In the genomic region with DNA sequence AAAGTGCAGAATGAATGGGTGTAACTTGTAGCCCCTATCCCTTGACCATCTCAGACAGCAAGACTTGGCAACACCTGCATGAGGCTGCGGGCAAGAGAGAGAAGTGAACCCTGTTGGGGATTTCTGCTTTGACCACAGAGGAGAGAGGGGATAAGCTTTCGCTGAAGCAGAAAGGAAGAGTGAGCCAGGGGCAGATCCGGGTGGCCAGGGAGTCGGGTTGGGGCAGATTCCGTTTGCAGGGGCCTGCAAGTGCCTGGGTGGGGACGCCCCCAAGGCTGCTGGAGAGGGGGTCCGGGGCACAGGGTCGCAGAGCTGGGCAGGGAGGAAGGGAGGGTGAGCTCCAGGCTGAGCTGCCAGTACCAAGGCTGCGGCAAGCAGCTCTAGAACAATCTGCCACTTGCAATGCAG, we compare ENCODE assay signal across 9 cellular contexts. TPM values are rescaled to one million over a fixed set of nuclear protein-coding genes. Genes with fewer than 3 reads are reported as not detected.
DNase-seq lines count a peak whose midpoint lies in the region; ATAC-seq, FAIRE-seq and TF ChIP-seq lines count a peak whose summit lies in the region.
"Had no signal": no experiment of that assay in that cellular context is flagged by ENCODE, and none has a peak within 500 bp of the region (broad histone marks: within the 10 kb centered on the region; RNA-seq: fewer than 3 reads in every experiment).

No MANE protein-coding gene starts in this region.

- H3K4me1 Mint-ChIP-seq in neural progenitor cell: peaks cover 10% of the 10 kb centered on the region

- CTCF ChIA-PET in HCT116 (lab: Charles Lee) (interaction anchor here (1.3 to 2.1 kb wide), 2 partner anchors 95 to 242 kb away, joined by 8 read pairs; no protein-coding TSS in a partner anchor), Panc1 (lab: Charles Lee) (interaction anchor here (0.6 to 2.1 kb wide), 6 partner anchors 11 to 63 kb away, joined by 3 to 11 read pairs (median 6); no protein-coding TSS in a partner anchor)

- no peaks in the 10 kb centered on the region for H4K20me1 ChIP-seq in HCT116 (ENCODE audit: insufficient read depth)
- H4K20me1 ChIP-seq in neural progenitor cell (ENCODE audit: low read depth): no peaks in the 10 kb centered on the region

- TF ChIP-seq CTCF in HCT116 (IDR thresholded peaks at IDR 0.05 in 2 of 3, conservative IDR thresholded peaks at IDR 0.05 in 1 of 3; ENCODE audit: borderline replicate concordance in 1 of 3, insufficient read depth in 1 of 3, low read depth in 2 of 3, low read length in 2 of 3) (no peak), Panc1 (IDR thresholded peaks at IDR 0.05) (no peak), neural progenitor cell (IDR thresholded peaks at IDR 0.05) (no peak), D721Med (IDR thresholded peaks at IDR 0.05; ENCODE audit: insufficient read depth, missing control alignments) (no peak)

- H3K9me3 ChIP-seq in HCT116 (ENCODE audit: control insufficient read depth in 1 of 2, insufficient read depth in 1 of 2, low read depth in 1 of 2, low read length in 2 of 2) (no peaks in the 10 kb centered on the region), Panc1 (ENCODE audit: control insufficient read depth, insufficient read depth, low read depth, low read length) (no peaks in the 10 kb centered on the region), neural progenitor cell (ENCODE audit: low read depth) (no peaks in the 10 kb centered on the region), MG63 (no peaks in the 10 kb centered on the region)

- no peak for FAIRE-seq in D721Med (lab: Jason Lieb, UNC)

- no peaks in the 10 kb centered on the region for H3K9me2 ChIP-seq in HCT116 (ENCODE audit: insufficient read depth)

- H3K4me2 ChIP-seq in HCT116 (ENCODE audit: low read length) (peak overlapping the region; percentile 61), neural progenitor cell (no peak overlapping the region)

- H3F3A ChIP-seq in neural progenitor cell (ENCODE audit: low read depth): no peaks in the 10 kb centered on the region

- H2AFZ ChIP-seq in HCT116 (ENCODE audit: low read depth, low read length, poor library complexity, severe bottlenecking): no peak overlapping the region
- H2AFZ ChIP-seq in neural progenitor cell (replicated peaks): no peak overlapping the region

- H3K36me3 ChIP-seq in HCT116 (ENCODE audit: control insufficient read depth in 1 of 2, insufficient read depth in 2 of 2, low read length in 2 of 2): no peaks in the 10 kb centered on the region
- no peaks in the 10 kb centered on the region for H3K36me3 ChIP-seq in Panc1 (ENCODE audit: control insufficient read depth, insufficient read depth, low read length)
- no peaks in the 10 kb centered on the region for H3K36me3 ChIP-seq in neural progenitor cell
- H3K36me3 ChIP-seq in MG63: no peaks in the 10 kb centered on the region

- H3K4me3 ChIP-seq in HCT116 (replicated peaks in 1 of 2; ENCODE audit: low read depth in 1 of 2, low read length in 2 of 2) (peak overlapping the region in 1 of 2 experiments; percentile 44; a peak in 2 of 4 replicates), Panc1 (ENCODE audit: low read depth in 2 of 2, low read length in 2 of 2) (peak overlapping the region; percentile 48 to 74), neural progenitor cell (no peak overlapping the region), MG63 (no peak overlapping the region)

- peaks cover 0 to 17% of the 10 kb centered on the region in 2 experiments; a peak in 2 of 4 replicates for H3K4me1 ChIP-seq in HCT116 (ENCODE audit: control insufficient read depth in 1 of 2, insufficient read depth in 2 of 2, low read length in 2 of 2)
- H3K4me1 ChIP-seq in Panc1 (ENCODE audit: control insufficient read depth, insufficient read depth, low read length): no peaks in the 10 kb centered on the region; the same call in 1 of the 2 replicates
- H3K4me1 ChIP-seq in neural progenitor cell: no peaks in the 10 kb centered on the region

- peak overlapping the region; percentile 19 for H3K27ac Mint-ChIP-seq in neural progenitor cell

- H3K79me2 ChIP-seq in HCT116 (ENCODE audit: insufficient read depth, low read length): no peaks in the 10 kb centered on the region
- no peaks in the 10 kb centered on the region for H3K79me2 ChIP-seq in neural progenitor cell (ENCODE audit: low read depth)

- intact Hi-C loops in HCT116 (cut with micrococcal nuclease) (loop anchor here (2.0 to 5.0 kb wide), 4 partner anchors 61 to 801 kb away; a partner anchor contains a TSS), Panc1 (cut with micrococcal nuclease; ENCODE audit: unreplicated experiment) (loop anchor here (5.0 kb wide), 2 partner anchors 61 to 241 kb away; no protein-coding TSS in a partner anchor)

- in situ Hi-C loops in Panc1 (cut with HindIII; ENCODE audit: low pct_unique_long_range_greater_than_20kb, low sequenced_read_pairs): no loop called here

- peaks cover 3% of the 10 kb centered on the region for H3K27me3 Mint-ChIP-seq in neural progenitor cell (ENCODE audit: insufficient read depth, low read depth)

- H3K4me3 Mint-ChIP-seq in neural progenitor cell: peak overlapping the region; percentile 54

- ATAC-seq in GM18861 (IDR thresholded peaks at IDR 0.05; ENCODE audit: unreplicated experiment): peak; percentile 37
- no peak for ATAC-seq in HCT116
- ATAC-seq in Panc1: no peak

- RAD21 ChIA-PET in HCT116 (lab: Charles Lee; ENCODE audit: low non-redundant PET in 1 of 2, low total read pairs in 2 of 2, uncharacterized antibody in 2 of 2, unreplicated experiment in 2 of 2): no interaction called here

- TF ChIP-seq POLR2A in HCT116 (IDR thresholded peaks at IDR 0.05; ENCODE audit: borderline replicate concordance, extremely low read depth, insufficient read depth, insufficient read length): no peak

- DNase-seq in HCT116 (ENCODE audit: low read depth, low spot score) (no peak), Panc1 (ENCODE audit: low read depth, low spot score) (no peak), neural progenitor cell (ENCODE audit: low spot score) (no peak), D721Med (ENCODE audit: insufficient read length, low spot score) (no peak), MG63 (no peak), globus pallidus (ENCODE audit: low spot score) (no peak)

- H3K36me3 Mint-ChIP-seq in neural progenitor cell: no peaks in the 10 kb centered on the region

- no peak for TF ChIP-seq RAD21 in HCT116 (IDR thresholded peaks at IDR 0.05; ENCODE audit: low read depth)

- no peaks in the 10 kb centered on the region for H3K9me3 Mint-ChIP-seq in neural progenitor cell

- peak overlapping the region; percentile 20; the same call in 1 of the 2 replicates for H3K9ac ChIP-seq in HCT116 (ENCODE audit: low read length)
- H3K9ac ChIP-seq in neural progenitor cell: no peak overlapping the region

- POLR2A ChIA-PET in HCT116 (lab: Charles Lee) (no interaction called here), Panc1 (lab: Charles Lee) (no interaction called here)

- BruUV-seq in HCT116 (replicated peaks; lab: Mats Ljungman, UMichigan) (no TSS peak), Panc1 (replicated peaks; lab: Mats Ljungman, UMichigan) (no TSS peak)

- no peaks in the 10 kb centered on the region for H3K27me3 ChIP-seq in HCT116 (ENCODE audit: insufficient read depth, low read length)
- H3K27me3 ChIP-seq in Panc1 (ENCODE audit: control insufficient read depth, insufficient read depth, low read length): no peaks in the 10 kb centered on the region
- peaks cover 22% of the 10 kb centered on the region for H3K27me3 ChIP-seq in neural progenitor cell
- no peaks in the 10 kb centered on the region for H3K27me3 ChIP-seq in MG63

- H3K27ac ChIP-seq in HCT116 (ENCODE audit: low read depth, low read length) (no peak overlapping the region), Panc1 (ENCODE audit: low read length) (no peak overlapping the region), neural progenitor cell (no peak overlapping the region)
- H3K27ac ChIP-seq: HL-60, VCaP had no signal

TF ChIP-seq in HCT116, 20 proteins besides CTCF, POLR2A, EP300 and RAD21:
- no peak for TF ChIP-seq POLR2AphosphoS5 (IDR thresholded peaks at IDR 0.05; ENCODE audit: low read depth, low read length)
- no peak for TF ChIP-seq CEBPB (IDR thresholded peaks at IDR 0.05; ENCODE audit: low read depth)
- no peak for TF ChIP-seq ZFX (IDR thresholded peaks at IDR 0.05)
- no peak for TF ChIP-seq FOSL1 (IDR thresholded peaks at IDR 0.05; ENCODE audit: low read depth)
- no peak for TF ChIP-seq SIN3A (IDR thresholded peaks at IDR 0.05; ENCODE audit: low read depth)
- no peak for TF ChIP-seq ZNF274 (IDR thresholded peaks at IDR 0.05; ENCODE audit: low read depth, low read length)

RNA-seq across cellular contexts. Expression of a gene that starts 25.3 kb away (rescaled TPM):
- 9.2 TPM for total RNA-seq in HCT116 (2021; ENCODE audit: unreplicated experiment)
- 5.5 and 6.1 TPM in 2 replicates for polyA plus RNA-seq in HCT116 (2012)
- total RNA-seq in Panc1 (2021; ENCODE audit: unreplicated experiment): 12.5 TPM
- 12.0 TPM for polyA plus RNA-seq in Panc1 (2012; ENCODE audit: insufficient read length)
- total RNA-seq in neural progenitor cell (ENCODE audit: low replicate concordance): 5.0 and 8.8 TPM in 2 replicates
- 0.47 and 2.9 TPM in 2 replicates for total RNA-seq in MG63 (2014; rRNA removed; shearing (Covaris generic); ENCODE audit: low replicate concordance)

RNA-seq across cellular contexts. Expression of a gene that starts 37.5 kb away (rescaled TPM):
- total RNA-seq in HCT116 (2021; ENCODE audit: unreplicated experiment): 27.6 TPM
- polyA plus RNA-seq in HCT116 (2012): 9.0 and 9.7 TPM in 2 replicates
- total RNA-seq in Panc1 (2021; ENCODE audit: unreplicated experiment): 26.5 TPM
- 16.2 TPM for polyA plus RNA-seq in Panc1 (2012; ENCODE audit: insufficient read length)
- 1.9 and 7.3 TPM in 2 replicates for total RNA-seq in neural progenitor cell (ENCODE audit: low replicate concordance)
- total RNA-seq in MG63 (2014; rRNA removed; shearing (Covaris generic); ENCODE audit: low replicate concordance): 5.7 and 8.8 TPM in 2 replicates

Comparison
In these comparisons a context has a peak if more than half of its experiments do, and no peak if none do; other contexts are left out.
1. H3K4me3 ChIP-seq: peak in Panc1 (2 of 2); none in neural progenitor cell (single experiment) and MG63 (single experiment).